8 cellular contexts compared by ENCODE assay signal in the genomic region with DNA sequence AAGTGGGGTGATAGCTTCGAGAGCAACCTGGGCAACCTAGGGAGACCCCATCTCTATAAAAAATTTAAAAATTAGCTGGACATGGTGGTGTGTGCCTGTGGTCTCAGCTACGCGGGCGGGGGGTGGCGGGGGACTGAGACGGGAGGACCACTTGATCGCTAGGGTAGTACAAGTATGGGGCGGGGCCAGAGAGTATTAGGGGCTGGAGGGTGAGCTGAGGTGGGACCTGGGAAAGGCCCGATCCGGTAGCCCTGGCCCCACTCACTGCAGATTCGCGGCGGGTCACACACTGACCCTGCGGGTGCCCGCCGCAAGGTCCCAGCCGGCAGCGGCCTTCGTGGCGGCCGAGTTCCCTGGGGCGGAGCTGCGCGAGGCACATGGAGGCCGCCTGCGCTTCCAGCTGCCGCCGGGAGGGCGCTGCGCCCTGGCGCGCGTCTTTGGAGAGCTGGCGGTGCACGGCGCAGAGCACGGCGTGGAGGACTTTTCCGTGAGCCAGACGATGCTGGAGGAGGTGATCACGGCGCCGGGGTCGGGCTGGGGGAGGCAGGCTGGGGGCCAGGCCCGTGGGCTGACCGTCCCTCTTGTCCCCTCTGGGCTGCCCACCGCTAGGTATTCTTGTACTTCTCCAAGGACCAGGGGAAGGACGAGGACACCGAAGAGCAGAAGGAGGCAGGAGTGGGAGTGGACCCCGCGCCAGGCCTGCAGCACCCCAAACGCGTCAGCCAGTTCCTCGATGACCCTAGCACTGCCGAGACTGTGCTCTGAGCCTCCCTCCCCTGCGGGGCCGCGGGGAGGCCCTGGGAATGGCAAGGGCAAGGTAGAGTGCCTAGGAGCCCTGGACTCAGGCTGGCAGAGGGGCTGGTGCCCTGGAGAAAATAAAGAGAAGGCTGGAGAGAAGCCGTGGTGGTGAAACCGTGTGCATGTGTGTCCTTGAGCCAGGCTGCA. TPM values are rescaled to one million over a fixed set of nuclear protein-coding genes. Genes with fewer than 3 reads are reported as not detected.
DNase-seq lines count a peak whose midpoint lies in the region; ATAC-seq and TF ChIP-seq lines count a peak whose summit lies in the region.

No MANE protein-coding gene starts in this region.

- H3K9ac ChIP-seq in adipocyte (ENCODE audit: low read length): no peak overlapping the region
- no peak overlapping the region for H3K9ac ChIP-seq in smooth muscle cell (ENCODE audit: low read depth)

- H3K36me3 ChIP-seq in adipocyte (ENCODE audit: control insufficient read depth, insufficient read depth, low read length, severe bottlenecking): no peaks in the 10 kb centered on the region
- H3K36me3 ChIP-seq in smooth muscle cell (ENCODE audit: low read depth): no peaks in the 10 kb centered on the region

- H3F3A ChIP-seq in smooth muscle cell (ENCODE audit: low read depth): peaks cover 5% of the 10 kb centered on the region

- intact Hi-C loops in CD4-positive, alpha-beta T cell (cut with DNase I, micrococcal nuclease): loop anchor here (5.0 kb wide), 3 partner anchors 37 to 127 kb away; a partner anchor contains a TSS
- intact Hi-C loops in left ventricle myocardium superior (cut with micrococcal nuclease): no loop called here

- no peaks in the 10 kb centered on the region for H4K20me1 ChIP-seq in smooth muscle cell (ENCODE audit: low read depth)

- TF ChIP-seq CTCF in CD4-positive, alpha-beta T cell (IDR thresholded peaks at IDR 0.05): peak; percentile 78
- TF ChIP-seq CTCF in HFF-Myc (IDR thresholded peaks at IDR 0.05; ENCODE audit: low read depth, low read length, missing control alignments) (peak; percentile 63), smooth muscle cell (IDR thresholded peaks at IDR 0.05; ENCODE audit: borderline replicate concordance, insufficient read depth, poor library complexity, severe bottlenecking) (peak; percentile 49)

- H3K36me3 Mint-ChIP-seq in CD4-positive, alpha-beta T cell (ENCODE audit: low read depth): peaks cover 29% of the 10 kb centered on the region

- H3K79me2 ChIP-seq in smooth muscle cell (ENCODE audit: low read depth): no peaks in the 10 kb centered on the region

- no peaks in the 10 kb centered on the region for H3K27me3 Mint-ChIP-seq in CD4-positive, alpha-beta T cell

- no peak overlapping the region for H3K4me3 ChIP-seq in HFF-Myc (replicated peaks; ENCODE audit: low read depth, low read length)
- H3K4me3 ChIP-seq in adipocyte (ENCODE audit: low read length): no peak overlapping the region
- no peak overlapping the region for H3K4me3 ChIP-seq in smooth muscle cell

- no peak overlapping the region for H2AFZ ChIP-seq in smooth muscle cell (ENCODE audit: low read depth)

- CTCF ChIA-PET in CD4-positive, alpha-beta T cell (lab: Charles Lee): interaction anchor here (0.6 to 2.3 kb wide), 21 partner anchors 11 to 127 kb away, joined by 3 to 42 read pairs (median 4); a partner anchor contains a TSS

- POLR2A ChIA-PET in CD4-positive, alpha-beta T cell (lab: Charles Lee): interaction anchor here (0.6 to 21.0 kb wide), 13 partner anchors 17 to 878 kb away, joined by 3 to 1253 read pairs (median 4); a partner anchor contains a TSS

- peaks cover 54% of the 10 kb centered on the region for H3K4me1 Mint-ChIP-seq in CD4-positive, alpha-beta T cell (ENCODE audit: low read depth)

- no peaks in the 10 kb centered on the region for H3K27me3 ChIP-seq in CD4-positive, alpha-beta T cell (ENCODE audit: control insufficient read depth, insufficient read depth, low read length)
- H3K27me3 ChIP-seq in adipocyte (replicated peaks; ENCODE audit: control insufficient read depth, insufficient read depth, low read length) (peaks cover 41% of the 10 kb centered on the region), smooth muscle cell (ENCODE audit: low read depth) (peaks cover 22% of the 10 kb centered on the region)

- H3K4me2 ChIP-seq in smooth muscle cell: peak overlapping the region; percentile 88

- no peaks in the 10 kb centered on the region for H3K9me3 Mint-ChIP-seq in CD4-positive, alpha-beta T cell

- no peaks in the 10 kb centered on the region for H3K9me3 ChIP-seq in CD4-positive, alpha-beta T cell (ENCODE audit: control insufficient read depth, low read length)
- H3K9me3 ChIP-seq in adipocyte (ENCODE audit: control insufficient read depth, low read length) (no peaks in the 10 kb centered on the region), smooth muscle cell (replicated peaks; ENCODE audit: low read depth) (no peaks in the 10 kb centered on the region)

- H3K27ac Mint-ChIP-seq in CD4-positive, alpha-beta T cell: peak overlapping the region; percentile 96

- peaks cover 5% of the 10 kb centered on the region for H3K4me1 ChIP-seq in adipocyte (ENCODE audit: control insufficient read depth, insufficient read depth, low read length)
- H3K4me1 ChIP-seq in smooth muscle cell (ENCODE audit: low read depth): peaks cover 6% of the 10 kb centered on the region

- WGBS in smooth muscle cell (ENCODE audit: low lambda C conversion rate): 18% methylated on average over 56 of the region's 60 CpGs

- peak overlapping the region; percentile 90 for H3K4me3 Mint-ChIP-seq in CD4-positive, alpha-beta T cell

- peak overlapping the region; percentile 98 for H3K27ac ChIP-seq in CD4-positive, alpha-beta T cell (ENCODE audit: low read depth, low read length)
- H3K27ac ChIP-seq in smooth muscle cell (ENCODE audit: low read depth): no peak overlapping the region

- DNase-seq in CD4-positive, alpha-beta T cell: peak in 8 of 10 experiments; percentile 53 to 80 (median 67)
- DNase-seq in HFF-Myc (ENCODE audit: extremely low read depth, low read depth) (no peak), adipocyte (ENCODE audit: low read depth) (peak; percentile 81), left ventricle myocardium superior (peak; percentile 85), smooth muscle cell (lab: John Stamatoyannopoulos, UW; ENCODE audit: unreplicated experiment) (peak; percentile 14)

- peak; percentile 37 for ATAC-seq in CD4-positive, alpha-beta T cell (ENCODE audit: poor library complexity)
- ATAC-seq in SK-N-SH treated with all-trans-retinoic acid at 6 μM for 48 hours (peak; percentile 86), left ventricle myocardium superior (peak; percentile 80), HG03097 (IDR thresholded peaks at IDR 0.05; ENCODE audit: low FRiP score, unreplicated experiment) (no peak), GM18517 (IDR thresholded peaks at IDR 0.05; ENCODE audit: unreplicated experiment) (no peak)

TF ChIP-seq in SK-N-SH treated with all-trans-retinoic acid at 6 μM for 48 hours, 23 proteins besides CTCF, POLR2A, EP300 and RAD21 (continues in another document):
- TF ChIP-seq OSR1 (CRISPR knock-in tag; IDR thresholded peaks at IDR 0.05): no peak
- TF ChIP-seq ZNF565 (CRISPR knock-in tag; conservative IDR thresholded peaks at IDR 0.05; ENCODE audit: low read depth): no peak
- no peak for TF ChIP-seq CSDC2 (CRISPR knock-in tag; IDR thresholded peaks at IDR 0.05)
- TF ChIP-seq, protein P1, sequence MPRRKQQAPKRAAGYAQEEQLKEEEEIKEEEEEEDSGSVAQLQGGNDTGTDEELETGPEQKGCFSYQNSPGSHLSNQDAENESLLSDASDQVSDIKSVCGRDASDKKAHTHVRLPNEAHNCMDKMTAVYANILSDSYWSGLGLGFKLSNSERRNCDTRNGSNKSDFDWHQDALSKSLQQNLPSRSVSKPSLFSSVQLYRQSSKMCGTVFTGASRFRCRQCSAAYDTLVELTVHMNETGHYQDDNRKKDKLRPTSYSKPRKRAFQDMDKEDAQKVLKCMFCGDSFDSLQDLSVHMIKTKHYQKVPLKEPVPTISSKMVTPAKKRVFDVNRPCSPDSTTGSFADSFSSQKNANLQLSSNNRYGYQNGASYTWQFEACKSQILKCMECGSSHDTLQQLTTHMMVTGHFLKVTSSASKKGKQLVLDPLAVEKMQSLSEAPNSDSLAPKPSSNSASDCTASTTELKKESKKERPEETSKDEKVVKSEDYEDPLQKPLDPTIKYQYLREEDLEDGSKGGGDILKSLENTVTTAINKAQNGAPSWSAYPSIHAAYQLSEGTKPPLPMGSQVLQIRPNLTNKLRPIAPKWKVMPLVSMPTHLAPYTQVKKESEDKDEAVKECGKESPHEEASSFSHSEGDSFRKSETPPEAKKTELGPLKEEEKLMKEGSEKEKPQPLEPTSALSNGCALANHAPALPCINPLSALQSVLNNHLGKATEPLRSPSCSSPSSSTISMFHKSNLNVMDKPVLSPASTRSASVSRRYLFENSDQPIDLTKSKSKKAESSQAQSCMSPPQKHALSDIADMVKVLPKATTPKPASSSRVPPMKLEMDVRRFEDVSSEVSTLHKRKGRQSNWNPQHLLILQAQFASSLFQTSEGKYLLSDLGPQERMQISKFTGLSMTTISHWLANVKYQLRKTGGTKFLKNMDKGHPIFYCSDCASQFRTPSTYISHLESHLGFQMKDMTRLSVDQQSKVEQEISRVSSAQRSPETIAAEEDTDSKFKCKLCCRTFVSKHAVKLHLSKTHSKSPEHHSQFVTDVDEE (CRISPR knock-in tag; IDR thresholded peaks at IDR 0.05): no peak
- no peak for TF ChIP-seq ZNF70 (CRISPR knock-in tag; IDR thresholded peaks at IDR 0.05)

RNA-seq across cellular contexts. Expression of a gene that starts 2.0 kb away (rescaled TPM):
- total RNA-seq in CD4-positive, alpha-beta T cell: 100 to 1,000 TPM; 861 to 878 TPM
- 6.0 TPM for total RNA-seq in left ventricle myocardium superior
- total RNA-seq in smooth muscle cell: 4.4 and 8.7 TPM in 2 replicates
- 8.0 and 13.9 TPM in 2 replicates for polyA plus RNA-seq in smooth muscle cell

RNA-seq across cellular contexts. Expression of a gene that starts 25.0 kb away (rescaled TPM):
- 100 to 1,000 TPM; 114 to 118 TPM for total RNA-seq in CD4-positive, alpha-beta T cell
- total RNA-seq in left ventricle myocardium superior: 9.4 TPM
- total RNA-seq in smooth muscle cell: 4.1 and 5.0 TPM in 2 replicates
- 11.8 and 26.5 TPM in 2 replicates for polyA plus RNA-seq in smooth muscle cell

RNA-seq across cellular contexts. Expression of a gene that starts 30.2 kb away (rescaled TPM):
- 10 to 100 TPM; 45.8 to 49.0 TPM for total RNA-seq in CD4-positive, alpha-beta T cell
- 148 TPM for total RNA-seq in left ventricle myocardium superior
- total RNA-seq in smooth muscle cell: 99.1 and 114 TPM in 2 replicates
- 235 and 260 TPM in 2 replicates for polyA plus RNA-seq in smooth muscle cell

RNA-seq across cellular contexts. Expression of a gene that starts 38.5 kb away (rescaled TPM):
- 100 to 1,000 TPM; 307 to 318 TPM for total RNA-seq in CD4-positive, alpha-beta T cell
- 94.0 TPM for total RNA-seq in left ventricle myocardium superior
- total RNA-seq in smooth muscle cell: 150 and 155 TPM in 2 replicates
- 392 and 404 TPM in 2 replicates for polyA plus RNA-seq in smooth muscle cell

RNA-seq across cellular contexts. Expression of a gene that starts 38.9 kb away (rescaled TPM):
- total RNA-seq in CD4-positive, alpha-beta T cell: 100 to 1,000 TPM; 174 to 175 TPM
- total RNA-seq in left ventricle myocardium superior (337 TPM), smooth muscle cell (319 and 325 TPM in 2 replicates)
- polyA plus RNA-seq in smooth muscle cell: 441 and 450 TPM in 2 replicates

Comparison
In these comparisons a context has a peak if more than half of its experiments do, and no peak if none do; other contexts are left out.
1. ATAC-seq: peak in CD4-positive, alpha-beta T cell (single experiment), SK-N-SH treated with all-trans-retinoic acid at 6 μM for 48 hours (single experiment) and left ventricle myocardium superior (single experiment); none in HG03097 (single experiment) and GM18517 (single experiment).
2. RNA of a gene that starts 2.0 kb away (total RNA-seq): 861 to 878 TPM in CD4-positive, alpha-beta T cell; 6.0 TPM in left ventricle myocardium superior (single experiment) and 4.4 to 8.7 TPM in smooth muscle cell; every median in the first group is over 10 times any median in the second.
3. RNA of a gene that starts 25.0 kb away (total RNA-seq): 114 to 118 TPM in CD4-positive, alpha-beta T cell; 9.4 TPM in left ventricle myocardium superior (single experiment) and 4.1 to 5.0 TPM in smooth muscle cell; every median in the first group is over 10 times any median in the second.
4. Peak in every context shown above with its lines, with median percentiles within 50 percentile points of each other: CTCF ChIP-seq.